1 cellular context compared by ENCODE assay signal in the genomic region with DNA sequence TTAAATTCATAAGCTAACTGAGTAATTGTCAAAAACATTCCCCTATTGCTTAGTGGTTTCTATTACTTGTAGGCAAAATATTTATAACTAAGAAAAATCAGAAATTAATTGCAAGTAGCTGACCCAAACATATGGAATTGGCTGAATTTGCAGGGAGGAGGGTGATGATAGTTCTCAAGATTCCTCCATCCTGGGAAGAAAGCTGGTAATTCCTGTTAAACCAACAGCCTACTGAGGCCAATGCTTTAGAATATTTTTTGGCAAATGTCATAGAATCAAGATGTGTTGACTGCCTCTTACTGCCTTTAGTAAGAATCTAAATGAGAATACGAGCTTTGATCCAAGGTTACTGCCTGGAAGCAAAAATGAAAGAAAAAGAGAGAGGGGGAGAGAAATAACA.
TF ChIP-seq lines count a peak whose summit lies in the region.

No MANE protein-coding gene starts in this region.

TF ChIP-seq in endothelial cell of umbilical vein, 7 proteins besides CTCF, POLR2A, EP300 and RAD21 (continued from another document):
- TF ChIP-seq, protein P1, sequence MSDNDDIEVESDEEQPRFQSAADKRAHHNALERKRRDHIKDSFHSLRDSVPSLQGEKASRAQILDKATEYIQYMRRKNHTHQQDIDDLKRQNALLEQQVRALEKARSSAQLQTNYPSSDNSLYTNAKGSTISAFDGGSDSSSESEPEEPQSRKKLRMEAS (IDR thresholded peaks at IDR 0.05; ENCODE audit: insufficient read depth, insufficient read length) = no peak
- no peak for TF ChIP-seq POLR2AphosphoS5 (IDR thresholded peaks at IDR 0.05; ENCODE audit: insufficient read depth, low read depth, low read length)
- TF ChIP-seq MYC (IDR thresholded peaks at IDR 0.05; ENCODE audit: low read depth, low read length) = no peak
